1 cellular context compared by ENCODE assay signal in the genomic region with DNA sequence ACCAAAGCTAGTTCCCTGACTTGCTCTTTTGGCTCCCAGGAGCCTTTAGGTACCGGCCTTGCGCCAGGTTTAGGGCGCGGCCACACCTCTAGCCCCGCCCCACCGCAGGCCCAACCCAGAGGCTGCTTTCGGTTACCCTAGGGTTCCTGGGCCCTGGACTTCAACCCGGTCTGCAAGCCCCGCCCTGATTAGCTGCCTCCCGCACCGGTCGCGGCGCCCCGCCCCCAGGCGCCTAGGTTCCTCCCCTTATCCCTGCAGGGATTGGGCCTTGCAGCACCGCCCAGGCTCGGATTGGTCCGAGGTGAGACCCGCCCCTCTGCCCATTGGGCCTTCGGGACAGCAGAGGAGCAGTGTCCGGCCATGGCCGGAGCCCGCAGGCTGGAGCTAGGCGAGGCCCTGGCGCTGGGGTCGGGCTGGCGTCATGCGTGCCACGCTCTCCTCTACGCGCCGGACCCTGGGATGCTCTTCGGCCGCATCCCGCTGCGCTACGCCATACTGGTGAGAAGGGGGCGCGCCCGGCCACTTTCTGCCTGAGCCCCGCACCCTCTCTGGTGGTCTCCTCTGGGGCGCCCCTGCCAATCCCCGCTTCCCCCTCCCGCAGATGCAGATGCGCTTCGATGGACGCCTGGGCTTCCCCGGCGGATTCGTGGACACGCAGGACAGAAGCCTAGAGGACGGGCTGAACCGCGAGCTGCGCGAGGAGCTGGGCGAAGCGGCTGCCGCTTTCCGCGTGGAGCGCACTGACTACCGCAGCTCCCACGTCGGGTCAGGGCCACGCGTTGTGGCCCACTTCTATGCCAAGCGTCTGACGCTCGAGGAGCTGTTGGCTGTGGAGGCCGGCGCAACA.
TF ChIP-seq lines count a peak whose summit lies in the region.

A gene (plus strand): TSS at position 330 of the 847 bp plus-strand sequence. CDS start 31 bp downstream, at position 361.

TF ChIP-seq in HepG2, 621 proteins besides CTCF, POLR2A, EP300 and RAD21 (continued from another document and continues in another):
- TF ChIP-seq ZKSCAN1 (IDR thresholded peaks at IDR 0.05; ENCODE audit: low read length), result no peak
- TF ChIP-seq ZNF256 (CRISPR knock-in tag; conservative IDR thresholded peaks at IDR 0.05), result peak; percentile 51; the same call in 1 of the 2 replicates
- TF ChIP-seq PCBP2 (optimal IDR thresholded peaks at IDR 0.05; ENCODE audit: low read depth, low read length, poor library complexity, severe bottlenecking), result no peak
- TF ChIP-seq TCF7L2 (IDR thresholded peaks at IDR 0.05; ENCODE audit: low read depth, low read length), result no peak
- peak; percentile 85 for TF ChIP-seq GABPB1 (CRISPR knock-in tag; IDR thresholded peaks at IDR 0.05)
- TF ChIP-seq PRPF4 (IDR thresholded peaks at IDR 0.05; ENCODE audit: low read depth, low read length, poor library complexity, severe bottlenecking), result no peak
- no peak for TF ChIP-seq CEBPG (CRISPR knock-in tag; IDR thresholded peaks at IDR 0.05)
- no peak for TF ChIP-seq NCOA1 (CRISPR knock-in tag; IDR thresholded peaks at IDR 0.05)
- no peak for TF ChIP-seq FOXK2 (IDR thresholded peaks at IDR 0.05)
- 0 out of 2 replicates have a peak, but pooled peaks have one; percentile 55 for TF ChIP-seq ZNF34 (CRISPR knock-in tag; IDR thresholded peaks at IDR 0.05; ENCODE audit: borderline replicate concordance)
- TF ChIP-seq ZNF549 (CRISPR knock-in tag; IDR thresholded peaks at IDR 0.05), result 0 out of 2 replicates have a peak, but pooled peaks have one; percentile 44
- TF ChIP-seq ZFY (CRISPR knock-in tag; IDR thresholded peaks at IDR 0.05), result peak; percentile 93
- 0 out of 2 replicates have a peak, but pooled peaks have one; percentile 23 for TF ChIP-seq HMG20B (CRISPR knock-in tag; conservative IDR thresholded peaks at IDR 0.05)
- no peak for TF ChIP-seq HNRNPL (IDR thresholded peaks at IDR 0.05; ENCODE audit: low read depth, low read length)
- TF ChIP-seq, protein P1, sequence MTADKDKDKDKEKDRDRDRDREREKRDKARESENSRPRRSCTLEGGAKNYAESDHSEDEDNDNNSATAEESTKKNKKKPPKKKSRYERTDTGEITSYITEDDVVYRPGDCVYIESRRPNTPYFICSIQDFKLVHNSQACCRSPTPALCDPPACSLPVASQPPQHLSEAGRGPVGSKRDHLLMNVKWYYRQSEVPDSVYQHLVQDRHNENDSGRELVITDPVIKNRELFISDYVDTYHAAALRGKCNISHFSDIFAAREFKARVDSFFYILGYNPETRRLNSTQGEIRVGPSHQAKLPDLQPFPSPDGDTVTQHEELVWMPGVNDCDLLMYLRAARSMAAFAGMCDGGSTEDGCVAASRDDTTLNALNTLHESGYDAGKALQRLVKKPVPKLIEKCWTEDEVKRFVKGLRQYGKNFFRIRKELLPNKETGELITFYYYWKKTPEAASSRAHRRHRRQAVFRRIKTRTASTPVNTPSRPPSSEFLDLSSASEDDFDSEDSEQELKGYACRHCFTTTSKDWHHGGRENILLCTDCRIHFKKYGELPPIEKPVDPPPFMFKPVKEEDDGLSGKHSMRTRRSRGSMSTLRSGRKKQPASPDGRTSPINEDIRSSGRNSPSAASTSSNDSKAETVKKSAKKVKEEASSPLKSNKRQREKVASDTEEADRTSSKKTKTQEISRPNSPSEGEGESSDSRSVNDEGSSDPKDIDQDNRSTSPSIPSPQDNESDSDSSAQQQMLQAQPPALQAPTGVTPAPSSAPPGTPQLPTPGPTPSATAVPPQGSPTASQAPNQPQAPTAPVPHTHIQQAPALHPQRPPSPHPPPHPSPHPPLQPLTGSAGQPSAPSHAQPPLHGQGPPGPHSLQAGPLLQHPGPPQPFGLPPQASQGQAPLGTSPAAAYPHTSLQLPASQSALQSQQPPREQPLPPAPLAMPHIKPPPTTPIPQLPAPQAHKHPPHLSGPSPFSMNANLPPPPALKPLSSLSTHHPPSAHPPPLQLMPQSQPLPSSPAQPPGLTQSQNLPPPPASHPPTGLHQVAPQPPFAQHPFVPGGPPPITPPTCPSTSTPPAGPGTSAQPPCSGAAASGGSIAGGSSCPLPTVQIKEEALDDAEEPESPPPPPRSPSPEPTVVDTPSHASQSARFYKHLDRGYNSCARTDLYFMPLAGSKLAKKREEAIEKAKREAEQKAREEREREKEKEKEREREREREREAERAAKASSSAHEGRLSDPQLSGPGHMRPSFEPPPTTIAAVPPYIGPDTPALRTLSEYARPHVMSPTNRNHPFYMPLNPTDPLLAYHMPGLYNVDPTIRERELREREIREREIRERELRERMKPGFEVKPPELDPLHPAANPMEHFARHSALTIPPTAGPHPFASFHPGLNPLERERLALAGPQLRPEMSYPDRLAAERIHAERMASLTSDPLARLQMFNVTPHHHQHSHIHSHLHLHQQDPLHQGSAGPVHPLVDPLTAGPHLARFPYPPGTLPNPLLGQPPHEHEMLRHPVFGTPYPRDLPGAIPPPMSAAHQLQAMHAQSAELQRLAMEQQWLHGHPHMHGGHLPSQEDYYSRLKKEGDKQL (CRISPR knock-in tag; IDR thresholded peaks at IDR 0.05; ENCODE audit: low read depth), result no peak
- no peak for TF ChIP-seq ZNF672 (CRISPR knock-in tag; IDR thresholded peaks at IDR 0.05)
- TF ChIP-seq, protein P2, sequence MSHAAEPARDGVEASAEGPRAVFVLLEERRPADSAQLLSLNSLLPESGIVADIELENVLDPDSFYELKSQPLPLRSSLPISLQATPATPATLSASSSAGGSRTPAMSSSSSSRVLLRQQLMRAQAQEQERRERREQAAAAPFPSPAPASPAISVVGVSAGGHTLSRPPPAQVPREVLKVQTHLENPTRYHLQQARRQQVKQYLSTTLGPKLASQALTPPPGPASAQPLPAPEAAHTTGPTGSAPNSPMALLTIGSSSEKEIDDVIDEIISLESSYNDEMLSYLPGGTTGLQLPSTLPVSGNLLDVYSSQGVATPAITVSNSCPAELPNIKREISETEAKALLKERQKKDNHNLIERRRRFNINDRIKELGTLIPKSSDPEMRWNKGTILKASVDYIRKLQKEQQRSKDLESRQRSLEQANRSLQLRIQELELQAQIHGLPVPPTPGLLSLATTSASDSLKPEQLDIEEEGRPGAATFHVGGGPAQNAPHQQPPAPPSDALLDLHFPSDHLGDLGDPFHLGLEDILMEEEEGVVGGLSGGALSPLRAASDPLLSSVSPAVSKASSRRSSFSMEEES (CRISPR knock-in tag; IDR thresholded peaks at IDR 0.05), result 0 out of 2 replicates have a peak, but pooled peaks have one; percentile 26
- no peak for TF ChIP-seq THYN1 (CRISPR knock-in tag; IDR thresholded peaks at IDR 0.05; ENCODE audit: borderline replicate concordance, low read depth)
- no peak for TF ChIP-seq ZNF354B (CRISPR knock-in tag; IDR thresholded peaks at IDR 0.05)
- TF ChIP-seq, protein P3, sequence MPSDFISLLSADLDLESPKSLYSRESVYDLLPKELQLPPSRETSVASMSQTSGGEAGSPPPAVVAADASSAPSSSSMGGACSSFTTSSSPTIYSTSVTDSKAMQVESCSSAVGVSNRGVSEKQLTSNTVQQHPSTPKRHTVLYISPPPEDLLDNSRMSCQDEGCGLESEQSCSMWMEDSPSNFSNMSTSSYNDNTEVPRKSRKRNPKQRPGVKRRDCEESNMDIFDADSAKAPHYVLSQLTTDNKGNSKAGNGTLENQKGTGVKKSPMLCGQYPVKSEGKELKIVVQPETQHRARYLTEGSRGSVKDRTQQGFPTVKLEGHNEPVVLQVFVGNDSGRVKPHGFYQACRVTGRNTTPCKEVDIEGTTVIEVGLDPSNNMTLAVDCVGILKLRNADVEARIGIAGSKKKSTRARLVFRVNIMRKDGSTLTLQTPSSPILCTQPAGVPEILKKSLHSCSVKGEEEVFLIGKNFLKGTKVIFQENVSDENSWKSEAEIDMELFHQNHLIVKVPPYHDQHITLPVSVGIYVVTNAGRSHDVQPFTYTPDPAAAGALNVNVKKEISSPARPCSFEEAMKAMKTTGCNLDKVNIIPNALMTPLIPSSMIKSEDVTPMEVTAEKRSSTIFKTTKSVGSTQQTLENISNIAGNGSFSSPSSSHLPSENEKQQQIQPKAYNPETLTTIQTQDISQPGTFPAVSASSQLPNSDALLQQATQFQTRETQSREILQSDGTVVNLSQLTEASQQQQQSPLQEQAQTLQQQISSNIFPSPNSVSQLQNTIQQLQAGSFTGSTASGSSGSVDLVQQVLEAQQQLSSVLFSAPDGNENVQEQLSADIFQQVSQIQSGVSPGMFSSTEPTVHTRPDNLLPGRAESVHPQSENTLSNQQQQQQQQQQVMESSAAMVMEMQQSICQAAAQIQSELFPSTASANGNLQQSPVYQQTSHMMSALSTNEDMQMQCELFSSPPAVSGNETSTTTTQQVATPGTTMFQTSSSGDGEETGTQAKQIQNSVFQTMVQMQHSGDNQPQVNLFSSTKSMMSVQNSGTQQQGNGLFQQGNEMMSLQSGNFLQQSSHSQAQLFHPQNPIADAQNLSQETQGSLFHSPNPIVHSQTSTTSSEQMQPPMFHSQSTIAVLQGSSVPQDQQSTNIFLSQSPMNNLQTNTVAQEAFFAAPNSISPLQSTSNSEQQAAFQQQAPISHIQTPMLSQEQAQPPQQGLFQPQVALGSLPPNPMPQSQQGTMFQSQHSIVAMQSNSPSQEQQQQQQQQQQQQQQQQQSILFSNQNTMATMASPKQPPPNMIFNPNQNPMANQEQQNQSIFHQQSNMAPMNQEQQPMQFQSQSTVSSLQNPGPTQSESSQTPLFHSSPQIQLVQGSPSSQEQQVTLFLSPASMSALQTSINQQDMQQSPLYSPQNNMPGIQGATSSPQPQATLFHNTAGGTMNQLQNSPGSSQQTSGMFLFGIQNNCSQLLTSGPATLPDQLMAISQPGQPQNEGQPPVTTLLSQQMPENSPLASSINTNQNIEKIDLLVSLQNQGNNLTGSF (CRISPR knock-in tag; IDR thresholded peaks at IDR 0.05), result peak; percentile 68; the same call in 1 of the 2 replicates
- no peak for TF ChIP-seq ZSCAN22 (CRISPR knock-in tag; IDR thresholded peaks at IDR 0.05)
- TF ChIP-seq, protein P4, sequence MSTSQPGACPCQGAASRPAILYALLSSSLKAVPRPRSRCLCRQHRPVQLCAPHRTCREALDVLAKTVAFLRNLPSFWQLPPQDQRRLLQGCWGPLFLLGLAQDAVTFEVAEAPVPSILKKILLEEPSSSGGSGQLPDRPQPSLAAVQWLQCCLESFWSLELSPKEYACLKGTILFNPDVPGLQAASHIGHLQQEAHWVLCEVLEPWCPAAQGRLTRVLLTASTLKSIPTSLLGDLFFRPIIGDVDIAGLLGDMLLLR (CRISPR knock-in tag; IDR thresholded peaks at IDR 0.05), result peak; percentile 78; the same call in 1 of the 2 replicates
- TF ChIP-seq, protein P5, sequence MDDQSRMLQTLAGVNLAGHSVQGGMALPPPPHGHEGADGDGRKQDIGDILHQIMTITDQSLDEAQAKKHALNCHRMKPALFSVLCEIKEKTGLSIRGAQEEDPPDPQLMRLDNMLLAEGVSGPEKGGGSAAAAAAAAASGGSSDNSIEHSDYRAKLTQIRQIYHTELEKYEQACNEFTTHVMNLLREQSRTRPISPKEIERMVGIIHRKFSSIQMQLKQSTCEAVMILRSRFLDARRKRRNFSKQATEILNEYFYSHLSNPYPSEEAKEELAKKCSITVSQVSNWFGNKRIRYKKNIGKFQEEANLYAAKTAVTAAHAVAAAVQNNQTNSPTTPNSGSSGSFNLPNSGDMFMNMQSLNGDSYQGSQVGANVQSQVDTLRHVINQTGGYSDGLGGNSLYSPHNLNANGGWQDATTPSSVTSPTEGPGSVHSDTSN (CRISPR knock-in tag; IDR thresholded peaks at IDR 0.05; ENCODE audit: borderline replicate concordance), result no peak
- TF ChIP-seq MAFG (CRISPR knock-in tag; IDR thresholded peaks at IDR 0.05), result no peak
- TF ChIP-seq, protein P6, sequence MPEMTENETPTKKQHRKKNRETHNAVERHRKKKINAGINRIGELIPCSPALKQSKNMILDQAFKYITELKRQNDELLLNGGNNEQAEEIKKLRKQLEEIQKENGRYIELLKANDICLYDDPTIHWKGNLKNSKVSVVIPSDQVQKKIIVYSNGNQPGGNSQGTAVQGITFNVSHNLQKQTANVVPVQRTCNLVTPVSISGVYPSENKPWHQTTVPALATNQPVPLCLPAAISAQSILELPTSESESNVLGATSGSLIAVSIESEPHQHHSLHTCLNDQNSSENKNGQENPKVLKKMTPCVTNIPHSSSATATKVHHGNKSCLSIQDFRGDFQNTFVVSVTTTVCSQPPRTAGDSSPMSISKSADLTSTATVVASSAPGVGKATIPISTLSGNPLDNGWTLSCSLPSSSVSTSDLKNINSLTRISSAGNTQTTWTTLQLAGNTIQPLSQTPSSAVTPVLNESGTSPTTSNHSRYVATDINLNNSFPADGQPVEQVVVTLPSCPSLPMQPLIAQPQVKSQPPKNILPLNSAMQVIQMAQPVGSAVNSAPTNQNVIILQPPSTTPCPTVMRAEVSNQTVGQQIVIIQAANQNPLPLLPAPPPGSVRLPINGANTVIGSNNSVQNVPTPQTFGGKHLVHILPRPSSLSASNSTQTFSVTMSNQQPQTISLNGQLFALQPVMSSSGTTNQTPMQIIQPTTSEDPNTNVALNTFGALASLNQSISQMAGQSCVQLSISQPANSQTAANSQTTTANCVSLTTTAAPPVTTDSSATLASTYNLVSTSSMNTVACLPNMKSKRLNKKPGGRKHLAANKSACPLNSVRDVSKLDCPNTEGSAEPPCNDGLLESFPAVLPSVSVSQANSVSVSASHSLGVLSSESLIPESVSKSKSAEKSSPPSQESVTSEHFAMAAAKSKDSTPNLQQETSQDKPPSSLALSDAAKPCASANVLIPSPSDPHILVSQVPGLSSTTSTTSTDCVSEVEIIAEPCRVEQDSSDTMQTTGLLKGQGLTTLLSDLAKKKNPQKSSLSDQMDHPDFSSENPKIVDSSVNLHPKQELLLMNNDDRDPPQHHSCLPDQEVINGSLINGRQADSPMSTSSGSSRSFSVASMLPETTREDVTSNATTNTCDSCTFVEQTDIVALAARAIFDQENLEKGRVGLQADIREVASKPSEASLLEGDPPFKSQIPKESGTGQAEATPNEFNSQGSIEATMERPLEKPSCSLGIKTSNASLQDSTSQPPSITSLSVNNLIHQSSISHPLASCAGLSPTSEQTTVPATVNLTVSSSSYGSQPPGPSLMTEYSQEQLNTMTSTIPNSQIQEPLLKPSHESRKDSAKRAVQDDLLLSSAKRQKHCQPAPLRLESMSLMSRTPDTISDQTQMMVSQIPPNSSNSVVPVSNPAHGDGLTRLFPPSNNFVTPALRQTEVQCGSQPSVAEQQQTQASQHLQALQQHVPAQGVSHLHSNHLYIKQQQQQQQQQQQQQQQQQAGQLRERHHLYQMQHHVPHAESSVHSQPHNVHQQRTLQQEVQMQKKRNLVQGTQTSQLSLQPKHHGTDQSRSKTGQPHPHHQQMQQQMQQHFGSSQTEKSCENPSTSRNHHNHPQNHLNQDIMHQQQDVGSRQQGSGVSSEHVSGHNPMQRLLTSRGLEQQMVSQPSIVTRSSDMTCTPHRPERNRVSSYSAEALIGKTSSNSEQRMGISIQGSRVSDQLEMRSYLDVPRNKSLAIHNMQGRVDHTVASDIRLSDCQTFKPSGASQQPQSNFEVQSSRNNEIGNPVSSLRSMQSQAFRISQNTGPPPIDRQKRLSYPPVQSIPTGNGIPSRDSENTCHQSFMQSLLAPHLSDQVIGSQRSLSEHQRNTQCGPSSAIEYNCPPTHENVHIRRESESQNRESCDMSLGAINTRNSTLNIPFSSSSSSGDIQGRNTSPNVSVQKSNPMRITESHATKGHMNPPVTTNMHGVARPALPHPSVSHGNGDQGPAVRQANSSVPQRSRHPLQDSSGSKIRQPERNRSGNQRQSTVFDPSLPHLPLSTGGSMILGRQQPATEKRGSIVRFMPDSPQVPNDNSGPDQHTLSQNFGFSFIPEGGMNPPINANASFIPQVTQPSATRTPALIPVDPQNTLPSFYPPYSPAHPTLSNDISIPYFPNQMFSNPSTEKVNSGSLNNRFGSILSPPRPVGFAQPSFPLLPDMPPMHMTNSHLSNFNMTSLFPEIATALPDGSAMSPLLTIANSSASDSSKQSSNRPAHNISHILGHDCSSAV (CRISPR knock-in tag; IDR thresholded peaks at IDR 0.05; ENCODE audit: borderline replicate concordance), result no peak
